Comparison of ENCODE assay signal across 8 cellular contexts in the genomic region with DNA sequence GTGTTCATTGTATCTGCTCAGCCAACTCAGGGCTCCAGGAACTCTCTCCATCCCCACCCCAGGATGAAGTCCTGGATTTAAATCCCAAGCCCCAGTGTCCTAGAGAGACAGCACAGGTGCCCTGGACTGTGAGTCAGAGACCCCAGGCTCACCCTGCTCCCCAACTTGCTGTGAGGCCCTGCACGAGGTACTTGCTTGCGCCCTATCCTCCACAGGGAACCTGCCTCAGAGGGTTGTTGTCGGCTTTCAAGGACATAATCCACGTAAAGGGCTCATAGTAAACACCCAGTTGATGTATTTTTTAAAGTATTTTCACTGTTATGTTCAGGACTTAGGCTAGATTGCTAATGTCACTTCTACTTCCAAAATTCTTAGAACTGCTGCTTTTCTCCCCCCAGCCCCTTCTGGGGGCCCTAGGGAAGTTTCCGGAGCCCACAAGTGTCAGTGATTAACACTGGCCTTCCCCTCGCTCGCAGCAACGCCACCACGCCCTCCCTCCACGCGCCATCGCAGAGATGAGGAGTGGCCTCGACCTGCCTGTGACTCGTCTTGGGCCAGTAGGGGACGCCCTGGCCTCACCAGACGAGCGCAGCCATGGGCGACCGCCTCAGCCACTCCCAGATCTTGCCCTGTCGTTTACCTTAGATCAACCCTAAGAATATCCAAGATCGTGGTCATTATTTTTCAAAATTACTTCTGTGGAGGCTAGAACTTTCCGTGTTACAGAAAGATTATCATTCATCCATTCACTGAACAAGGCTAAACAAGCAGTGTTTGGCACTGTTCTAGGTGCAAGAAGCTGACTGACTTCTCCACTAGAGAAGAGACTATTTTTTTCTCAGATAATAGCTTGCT. TPM values are rescaled to one million over a fixed set of nuclear protein-coding genes. Genes with fewer than 3 reads are reported as not detected.
DNase-seq lines count a peak whose midpoint lies in the region; ATAC-seq and TF ChIP-seq lines count a peak whose summit lies in the region.

No MANE protein-coding gene starts in this region.

- no peaks in the 10 kb centered on the region for H3K27me3 ChIP-seq in right lobe of liver

- no peaks in the 10 kb centered on the region for H3K36me3 ChIP-seq in right lobe of liver

- TF ChIP-seq CTCF in choroid plexus epithelial cell (conservative IDR thresholded peaks at IDR 0.05; ENCODE audit: low read depth, low read length) (peak; percentile 91), right lobe of liver (IDR thresholded peaks at IDR 0.05) (peak; percentile 88 to 95 (median 90))

- peak overlapping the region in 1 of 3 donors; percentile 18 for H3K27ac ChIP-seq in right lobe of liver

- DNase-seq in AG20443 (ENCODE audit: low spot score) (peak; percentile 95), NCI-H345 (lab: John Stamatoyannopoulos, UW) (peak; percentile 69), choroid plexus epithelial cell (ENCODE audit: low read depth) (peak; percentile 85), right lobe of liver (peak; percentile 81 to 87 (median 87))
- DNase-seq in activated CD4-positive, alpha-beta T cell treated with anti-CD3 and anti-CD28 coated beads for 24 hours (ENCODE audit: low read depth in 2 of 2): peak; percentile 77 to 79
- peak; percentile 82 to 83 for DNase-seq in stimulated activated CD4-positive, alpha-beta T cell treated with anti-CD3 and anti-CD28 coated beads, Interleukin-4, amount 100 ng/mL, for 4 hours

- ATAC-seq in GM18909 (IDR thresholded peaks at IDR 0.05; ENCODE audit: poor library complexity, unreplicated experiment) (peak; percentile 74), HG03175 (IDR thresholded peaks at IDR 0.05; ENCODE audit: unreplicated experiment) (peak; percentile 79), right lobe of liver (peak; percentile 73 to 84 (median 78))

- H3K9me3 ChIP-seq in right lobe of liver: no peaks in the 10 kb centered on the region

- peak overlapping the region; percentile 42 for H3K4me3 ChIP-seq in choroid plexus epithelial cell (ENCODE audit: low read depth, low read length)
- H3K4me3 ChIP-seq in right lobe of liver: no peak overlapping the region

- peaks cover 0 to 23% (median 8%) of the 10 kb centered on the region in 4 donors for H3K4me1 ChIP-seq in right lobe of liver

- 5% methylated on average over 17 of the region's 22 CpGs for WGBS in right lobe of liver (ENCODE audit: insufficient coverage, low coverage, low lambda C conversion rate, missing lambda C conversion rate)

- TF ChIP-seq POLR2A in right lobe of liver (IDR thresholded peaks at IDR 0.05): no peak

- intact Hi-C loops in right lobe of liver (cut with DNase I): loop anchor here (5.0 to 10.0 kb wide), 3 partner anchors 60 to 232 kb away; partner anchors contain the start of gene BMF (in 1 of the 2)

RNA-seq across cellular contexts. Expression of gene SRP14, which starts 6.0 kb away (rescaled TPM):
- total RNA-seq in right lobe of liver: 100 to 1,000 TPM in 2 of 6 experiments, 10 to 100 TPM in 4; 57.9 to 277 (median 81.0) TPM
